ENCODE assay signal across 21 cellular contexts in the genomic region with DNA sequence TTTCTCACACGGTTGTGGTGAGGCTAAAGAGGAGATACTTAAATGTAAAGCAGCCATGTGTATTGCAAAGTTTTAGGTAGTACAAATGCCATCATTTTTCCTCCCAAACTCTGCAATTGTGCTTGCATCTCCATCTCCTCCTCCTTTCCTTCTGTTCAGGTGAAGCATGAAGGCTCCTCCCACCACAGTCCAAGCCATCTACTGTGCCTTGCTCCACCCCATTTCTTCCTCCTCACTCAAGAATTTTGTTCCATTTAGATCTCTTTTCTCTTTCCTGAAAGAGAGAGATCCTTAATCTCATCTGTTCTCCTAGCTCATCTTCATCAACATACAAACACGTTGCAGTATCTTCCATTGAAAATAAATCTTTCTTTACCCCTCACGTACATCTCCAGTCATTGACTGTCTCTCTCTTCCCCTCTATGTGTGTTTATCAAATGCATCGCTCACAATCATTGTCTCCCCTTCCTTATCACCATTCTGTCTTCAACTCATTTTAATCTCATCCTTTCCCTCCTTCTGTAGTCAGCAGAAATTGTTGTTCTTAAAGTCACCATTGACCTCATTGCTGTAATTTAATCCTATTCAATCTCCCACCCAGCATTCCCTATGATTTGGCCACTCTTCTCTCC.
"Had no signal": no experiment of that assay in that cellular context is flagged by ENCODE, and none has a peak within 500 bp of the region (broad histone marks: within the 10 kb centered on the region; RNA-seq: fewer than 3 reads in every experiment).

No MANE protein-coding gene starts in this region.

- H3K9me3 ChIP-seq: SK-N-SH had no signal

- H3K4me2 ChIP-seq: KMS-11, SK-N-SH had no signal

- H3K4me1 Mint-ChIP-seq: T-cell had no signal

- H3K27ac ChIP-seq: KMS-11, RWPE1 had no signal

- ATAC-seq: HepG2, Panc1, T-cell had no signal

- H3K9ac ChIP-seq: KMS-11, SK-N-SH had no signal

- H3K27me3 Mint-ChIP-seq: T-cell had no signal

- DNase-seq: IMR-90, Kasumi-1, MM.1S, NCI-H1092 treated with DMSO at 0.1 percent for 48 hours, NCI-H1436, NCI-H187, NCI-H2029, NCI-H2081 treated with DMSO at 0.1 percent for 48 hours, NCI-H2171, NCI-H226, NCI-H446 treated with DMSO at 0.1 percent for 48 hours, NCI-H510A treated with DMSO at 0.1 percent for 48 hours, NCI-H526, SHP77, SK-N-SH, SW 1271, T-cell had no signal

- H3K9me2 ChIP-seq: SK-N-SH had no signal

- H3K4me3 Mint-ChIP-seq: T-cell had no signal

- H3K27ac Mint-ChIP-seq: T-cell had no signal

- H3K36me3 Mint-ChIP-seq: T-cell had no signal
